In genomic region chr17:48294989-48295892, GRCh38 we compare ENCODE assay signal across 8 cellular contexts.
DNase-seq lines count a peak whose midpoint lies in the region; ATAC-seq, FAIRE-seq and TF ChIP-seq lines count a peak whose summit lies in the region.

No MANE protein-coding gene starts in this region.

- H3K36me3 Mint-ChIP-seq in T-helper 2 cell treated with Interferon-gamma antibody and Interleukin-4, amounts not matched to agents 5 μg/mL and 100 μg/mL, for 36 hours (ENCODE audit: low read depth) = peaks cover 21% of the 10 kb centered on the region

- DNase-seq in T-helper 2 cell treated with Interferon-gamma antibody and Interleukin-4, amounts not matched to agents 5 μg/mL and 100 μg/mL, for 36 hours (ENCODE audit: low spot score) = no peak
- DNase-seq in mucosa of descending colon (no peak), NCI-H2029 (lab: John Stamatoyannopoulos, UW) (no peak), NCI-H146 treated with DMSO at 0.1 percent for 48 hours (lab: John Stamatoyannopoulos, UW; ENCODE audit: unreplicated experiment) (no peak)

- peak overlapping the region; percentile 86 for H3K27ac Mint-ChIP-seq in T-helper 2 cell treated with Interferon-gamma antibody and Interleukin-4, amounts not matched to agents 5 μg/mL and 100 μg/mL, for 36 hours

- H3K36me3 ChIP-seq in mucosa of descending colon (ENCODE audit: low read depth) = no peaks in the 10 kb centered on the region

- no peak for TF ChIP-seq CTCF in mucosa of descending colon (IDR thresholded peaks at IDR 0.05)

- no peaks in the 10 kb centered on the region for H3K9me3 ChIP-seq in mucosa of descending colon

- no peak overlapping the region for H3K4me3 ChIP-seq in mucosa of descending colon

- intact Hi-C loops in mucosa of descending colon (cut with DNase I, micrococcal nuclease) = no loop called here

- H3K27me3 Mint-ChIP-seq in T-helper 2 cell treated with Interferon-gamma antibody and Interleukin-4, amounts not matched to agents 5 μg/mL and 100 μg/mL, for 36 hours (ENCODE audit: low read depth) = no peaks in the 10 kb centered on the region

- peak overlapping the region; percentile 83 for H3K4me3 Mint-ChIP-seq in T-helper 2 cell treated with Interferon-gamma antibody and Interleukin-4, amounts not matched to agents 5 μg/mL and 100 μg/mL, for 36 hours

- ATAC-seq in HG02885 (IDR thresholded peaks at IDR 0.05; ENCODE audit: poor library complexity, unreplicated experiment) (peak; percentile 48), mucosa of descending colon (peak; percentile 73), HG03460 (IDR thresholded peaks at IDR 0.05; ENCODE audit: unreplicated experiment) (no peak), HG03354 (IDR thresholded peaks at IDR 0.05; ENCODE audit: poor library complexity, severe bottlenecking, unreplicated experiment) (no peak)

- peak; percentile 42 for FAIRE-seq in G401.6 (lab: Jason Lieb, UNC)

- H3K4me1 ChIP-seq in mucosa of descending colon (ENCODE audit: low read depth) = no peaks in the 10 kb centered on the region

- H3K4me1 Mint-ChIP-seq in T-helper 2 cell treated with Interferon-gamma antibody and Interleukin-4, amounts not matched to agents 5 μg/mL and 100 μg/mL, for 36 hours (ENCODE audit: low read depth) = peaks cover 56% of the 10 kb centered on the region

- no peaks in the 10 kb centered on the region for H3K9me3 Mint-ChIP-seq in T-helper 2 cell treated with Interferon-gamma antibody and Interleukin-4, amounts not matched to agents 5 μg/mL and 100 μg/mL, for 36 hours

Comparison
In these comparisons a context has a peak if more than half of its experiments do, and no peak if none do; other contexts are left out.
1. ATAC-seq: peak in HG02885 (single experiment) and mucosa of descending colon (single experiment); none in HG03460 (single experiment) and HG03354 (single experiment).